8 cellular contexts compared by ENCODE assay signal in genomic region chr6:50602191-50602810, GRCh38.
DNase-seq lines count a peak whose midpoint lies in the region; ATAC-seq, FAIRE-seq and TF ChIP-seq lines count a peak whose summit lies in the region.

No MANE protein-coding gene starts in this region.

- no peaks in the 10 kb centered on the region for H3K9me3 ChIP-seq in GM12878 (replicated peaks; ENCODE audit: control insufficient read depth, insufficient read depth, low read length)
- no peaks in the 10 kb centered on the region for H3K9me3 ChIP-seq in lung (ENCODE audit: control insufficient read depth in 2 of 2, insufficient read depth in 1 of 2, low read length in 1 of 2)
- H3K9me3 ChIP-seq in MG63: no peaks in the 10 kb centered on the region

- DNase-seq in GM03348 (ENCODE audit: low spot score) (peak; percentile 20), NCI-H2029 (lab: John Stamatoyannopoulos, UW) (peak; percentile 2), GM12878 (ENCODE audit: low read depth, low spot score) (no peak), lung (ENCODE audit: low spot score) (no peak), nucleus accumbens (lab: John Stamatoyannopoulos, UW) (no peak), GM12892 (ENCODE audit: insufficient read length) (no peak), MG63 (no peak)

- no peaks in the 10 kb centered on the region for H4K20me1 ChIP-seq in GM12878 (ENCODE audit: control insufficient read depth, insufficient read depth)

- no peak overlapping the region for H2AFZ ChIP-seq in GM12878 (ENCODE audit: control insufficient read depth, low read depth, low read length)

- no peaks in the 10 kb centered on the region for H3K79me2 ChIP-seq in GM12878 (ENCODE audit: control insufficient read depth, insufficient read depth, low read length)

- no peaks in the 10 kb centered on the region for H3K4me1 ChIP-seq in GM12878 (ENCODE audit: control insufficient read depth, insufficient read depth, low read length)
- H3K4me1 ChIP-seq in lung (ENCODE audit: control insufficient read depth in 2 of 2, insufficient read depth in 2 of 2, low read length in 2 of 2): no peaks in the 10 kb centered on the region

- H3K4me2 ChIP-seq in GM12878 (ENCODE audit: control insufficient read depth, insufficient read depth): no peak overlapping the region

- RAD21 ChIA-PET in GM12878 (lab: Charles Lee; ENCODE audit: unreplicated experiment): no interaction called here

- no peaks in the 10 kb centered on the region for H3K36me3 ChIP-seq in GM12878 (ENCODE audit: control insufficient read depth in 2 of 2, insufficient read depth in 2 of 2, low read length in 1 of 2)
- H3K36me3 ChIP-seq in lung (ENCODE audit: control insufficient read depth in 2 of 2, insufficient read depth in 2 of 2, low read length in 2 of 2): no peaks in the 10 kb centered on the region
- H3K36me3 ChIP-seq in MG63: no peaks in the 10 kb centered on the region

- in situ Hi-C loops in GM12878 (cut with MboI): loop anchor here (5.0 kb wide), 1 partner anchor 475 kb away; no protein-coding TSS in a partner anchor

- TF ChIP-seq CTCF in 22Rv1 (IDR thresholded peaks at IDR 0.05) (peak; percentile 85), GM12878 (IDR thresholded peaks at IDR 0.05 in 2 of 3, conservative IDR thresholded peaks at IDR 0.05 in 1 of 3; ENCODE audit: control insufficient read depth in 2 of 3, extremely low read depth in 1 of 3, insufficient read depth in 1 of 3, low read depth in 3 of 3, low read length in 3 of 3) (peak; percentile 57 to 68 (median 66)), lung (IDR thresholded peaks at IDR 0.05; ENCODE audit: control extremely low read depth, extremely low read depth) (peak; percentile 24)

- BruUV-seq in GM12878 (replicated peaks; lab: Mats Ljungman, UMichigan): no TSS peak

- peak; percentile 60 for TF ChIP-seq RAD21 in GM12878 (IDR thresholded peaks at IDR 0.05; ENCODE audit: insufficient read depth, low read depth, low read length)

- SMC1A ChIA-PET in GM12878 (lab: Charles Lee; ENCODE audit: uncharacterized antibody, unreplicated experiment): interaction anchor here (1.1 kb wide), 1 partner anchor 334 kb away, joined by 3 read pairs; no protein-coding TSS in a partner anchor

- TF ChIP-seq POLR2A in GM12878 (IDR thresholded peaks at IDR 0.05; ENCODE audit: low read depth, low read length) (no peak), GM12892 (IDR thresholded peaks at IDR 0.05; ENCODE audit: low read depth, low read length) (no peak)

- FAIRE-seq in GM12878 (lab: Jason Lieb, UNC): peak; percentile 74
- FAIRE-seq in GM12892 (lab: Jason Lieb, UNC): no peak

- H3K9ac ChIP-seq in GM12878 (ENCODE audit: control insufficient read depth, insufficient read depth, low read length): no peak overlapping the region

- 22% methylated on average over 4 of the region's 4 CpGs for WGBS in GM12878 (ENCODE audit: insufficient coverage, insufficient replicate concordance, low lambda C conversion rate, missing lambda C conversion rate)
- 55 to 59% methylated on average over 4 of the region's 4 CpGs for WGBS in lung, 2 donors

- CTCF ChIA-PET in GM12878 (lab: Yijun Ruan, JAX): interaction anchor here (0.6 to 4.9 kb wide), 8 partner anchors 156 to 479 kb away, joined by 3 to 33 read pairs (median 3); no protein-coding TSS in a partner anchor

- H3K4me3 ChIP-seq in GM12878 (no peak overlapping the region), lung (no peak overlapping the region), MG63 (no peak overlapping the region)

- intact Hi-C loops in GM12878 (cut with micrococcal nuclease; ENCODE audit: unreplicated experiment): loop anchor here (1.0 to 2.0 kb wide), 3 partner anchors 337 to 474 kb away; no protein-coding TSS in a partner anchor

- H3K27me3 ChIP-seq in GM12878 (replicated peaks in 1 of 2; ENCODE audit: control insufficient read depth in 2 of 2, insufficient read depth in 2 of 2, low read length in 1 of 2): no peaks in the 10 kb centered on the region
- no peaks in the 10 kb centered on the region for H3K27me3 ChIP-seq in lung (ENCODE audit: control insufficient read depth, insufficient read depth)
- H3K27me3 ChIP-seq in MG63: no peaks in the 10 kb centered on the region

- no peak overlapping the region for H3K27ac ChIP-seq in 22Rv1
- no peak overlapping the region for H3K27ac ChIP-seq in GM12878 (ENCODE audit: control insufficient read depth, insufficient read depth)
- no peak overlapping the region for H3K27ac ChIP-seq in lung (ENCODE audit: low read depth in 1 of 2, low read length in 1 of 2)

- ATAC-seq in GM12878 (0 out of 3 replicates have a peak, but pooled peaks have one; percentile 19), lung (ENCODE audit: insufficient read depth, low FRiP score) (no peak)

- POLR2A ChIA-PET in GM12878 (lab: Charles Lee): no interaction called here

- TF ChIP-seq EP300 in GM12878 (IDR thresholded peaks at IDR 0.05; ENCODE audit: borderline replicate concordance in 1 of 2, control insufficient read depth in 1 of 2, low read depth in 2 of 2, low read length in 2 of 2): no peak

TF ChIP-seq in GM12878, 131 proteins besides CTCF, POLR2A, EP300 and RAD21:
- TF ChIP-seq SMC3 (IDR thresholded peaks at IDR 0.05; ENCODE audit: borderline replicate concordance, low read length): peak; percentile 63; the same call in 1 of the 2 replicates
- no peak for TF ChIP-seq HDGF (IDR thresholded peaks at IDR 0.05)
TF ChIP-seq in GM12878: peak in this region for 1.

Comparison
In these comparisons a context has a peak if more than half of its experiments do, and no peak if none do; other contexts are left out.
1. CTCF ChIP-seq: peak in every context shown above with its lines; median percentile 85 in 22Rv1; 66 in GM12878; 24 in lung.
2. DNase-seq: peak in GM03348 (single experiment) and NCI-H2029 (single experiment); none in GM12878 (single experiment), lung (single experiment), nucleus accumbens (0 of 56), GM12892 (single experiment) and MG63 (single experiment).